ENCODE assay signal across 19 cellular contexts in the genomic region with DNA sequence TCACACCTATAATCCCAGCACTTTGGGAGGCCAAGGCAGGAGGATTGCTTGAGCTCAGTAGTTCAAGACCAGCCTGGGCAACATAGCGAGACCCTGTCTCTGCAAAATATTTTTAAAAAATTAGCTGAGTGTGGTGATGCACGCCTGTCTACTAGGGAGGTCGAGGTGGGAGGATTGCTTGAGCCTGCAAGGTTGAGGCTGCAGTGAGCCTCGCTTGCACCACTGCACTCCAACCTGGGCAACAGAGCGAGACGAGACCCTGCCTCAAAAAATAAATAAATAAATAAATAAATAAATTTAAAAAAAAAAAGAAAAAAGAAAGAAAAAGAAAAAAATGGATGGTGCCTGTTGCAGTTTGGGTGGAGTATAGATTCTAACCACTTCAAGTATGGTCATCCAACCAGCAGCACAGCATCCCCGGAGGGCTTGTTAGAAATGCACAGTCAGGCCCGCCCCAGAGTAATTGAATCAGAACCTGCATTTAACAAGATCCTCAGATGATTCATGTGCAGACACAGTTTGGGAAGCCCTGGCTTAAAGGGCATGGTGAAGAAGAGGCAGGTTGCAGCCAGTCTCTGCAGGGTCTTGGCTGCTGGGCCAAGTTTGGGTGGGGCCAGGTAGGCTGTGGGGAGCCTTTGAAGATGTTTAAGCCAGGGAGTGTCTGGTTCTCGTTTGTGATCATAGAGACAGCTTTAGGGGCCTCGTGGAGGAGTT. TPM values are rescaled to one million over a fixed set of nuclear protein-coding genes. Genes with fewer than 3 reads are reported as not detected.
DNase-seq lines count a peak whose midpoint lies in the region; ATAC-seq, FAIRE-seq and TF ChIP-seq lines count a peak whose summit lies in the region.
"Had no signal": no experiment of that assay in that cellular context is flagged by ENCODE, and none has a peak within 500 bp of the region (broad histone marks: within the 10 kb centered on the region; RNA-seq: fewer than 3 reads in every experiment).

No MANE protein-coding gene starts in this region.

- no peaks in the 10 kb centered on the region for H3K9me3 Mint-ChIP-seq in activated naive CD8-positive, alpha-beta T cell treated with anti-CD3 and anti-CD28 coated beads, Interleukin-2, amount 50 U/mL, for 24 hours
- no peaks in the 10 kb centered on the region for H3K9me3 Mint-ChIP-seq in activated naive CD8-positive, alpha-beta T cell treated with anti-CD3 and anti-CD28 coated beads for 36 hours
- H3K9me3 Mint-ChIP-seq: nephron had no signal

- no peak overlapping the region for H3K27ac Mint-ChIP-seq in activated naive CD8-positive, alpha-beta T cell treated with anti-CD3 and anti-CD28 coated beads, Interleukin-2, amount 50 U/mL, for 24 hours
- no peak overlapping the region for H3K27ac Mint-ChIP-seq in activated naive CD8-positive, alpha-beta T cell treated with anti-CD3 and anti-CD28 coated beads for 36 hours

- H3K27me3 Mint-ChIP-seq in activated naive CD8-positive, alpha-beta T cell treated with anti-CD3 and anti-CD28 coated beads, Interleukin-2, amount 50 U/mL, for 24 hours: no peaks in the 10 kb centered on the region
- no peaks in the 10 kb centered on the region for H3K27me3 Mint-ChIP-seq in activated naive CD8-positive, alpha-beta T cell treated with anti-CD3 and anti-CD28 coated beads for 36 hours

- no peak for DNase-seq in activated naive CD8-positive, alpha-beta T cell treated with anti-CD3 and anti-CD28 coated beads, Interleukin-2, amount 50 U/mL, for 24 hours
- no peak for DNase-seq in activated naive CD8-positive, alpha-beta T cell treated with anti-CD3 and anti-CD28 coated beads for 36 hours
- peak; percentile 58 for DNase-seq in fibroblast of the aortic adventitia (ENCODE audit: low read depth)
- DNase-seq in urothelium cell line (ENCODE audit: low spot score): no peak
- DNase-seq in effector CD4-positive, alpha-beta T cell: no peak
- DNase-seq in HT-29 (ENCODE audit: low spot score): no peak
- DNase-seq: activated CD4-positive, alpha-beta T cell treated with anti-CD3 and anti-CD28 coated beads, Interleukin-2, amount 50 U/mL, for 48 hours; amygdala; MG63; NCI-H2107; retina; stimulated activated CD4-positive, alpha-beta T cell treated with anti-CD3 and anti-CD28 coated beads, Interleukin-1b, Interleukin-23, amount 100 ng/mL, for 48 hours had no signal

- TF ChIP-seq CTCF in fibroblast of the aortic adventitia (IDR thresholded peaks at IDR 0.05; ENCODE audit: insufficient read depth, low read length): peak; percentile 9

- H3K36me3 Mint-ChIP-seq in activated naive CD8-positive, alpha-beta T cell treated with anti-CD3 and anti-CD28 coated beads, Interleukin-2, amount 50 U/mL, for 24 hours (ENCODE audit: low read depth): no peaks in the 10 kb centered on the region
- no peaks in the 10 kb centered on the region for H3K36me3 Mint-ChIP-seq in activated naive CD8-positive, alpha-beta T cell treated with anti-CD3 and anti-CD28 coated beads for 36 hours

- H3K4me1 Mint-ChIP-seq in activated naive CD8-positive, alpha-beta T cell treated with anti-CD3 and anti-CD28 coated beads, Interleukin-2, amount 50 U/mL, for 24 hours: peaks cover 7% of the 10 kb centered on the region
- peaks cover 9% of the 10 kb centered on the region for H3K4me1 Mint-ChIP-seq in activated naive CD8-positive, alpha-beta T cell treated with anti-CD3 and anti-CD28 coated beads for 36 hours
- H3K4me1 Mint-ChIP-seq: nephron had no signal

- ATAC-seq in activated naive CD8-positive, alpha-beta T cell treated with anti-CD3 and anti-CD28 coated beads, Interleukin-2, amount 50 U/mL, for 24 hours: peak; percentile 51
- ATAC-seq in SK-N-SH treated with all-trans-retinoic acid at 6 μM for 48 hours (peak; percentile 41), HG03135 (IDR thresholded peaks at IDR 0.05; ENCODE audit: unreplicated experiment) (no peak)

- no peak overlapping the region for H3K4me3 Mint-ChIP-seq in activated naive CD8-positive, alpha-beta T cell treated with anti-CD3 and anti-CD28 coated beads, Interleukin-2, amount 50 U/mL, for 24 hours
- no peak overlapping the region for H3K4me3 Mint-ChIP-seq in activated naive CD8-positive, alpha-beta T cell treated with anti-CD3 and anti-CD28 coated beads for 36 hours
- H3K4me3 Mint-ChIP-seq: nephron had no signal

- H3K4me3 ChIP-seq in fibroblast of the aortic adventitia (ENCODE audit: low read depth, low read length): no peak overlapping the region
- H3K4me3 ChIP-seq: esophagus muscularis mucosa, MG63, SK-N-MC, thoracic aorta had no signal

- peak; percentile 71 for FAIRE-seq in urothelium cell line (lab: Jason Lieb, UNC)
- FAIRE-seq: colon had no signal

TF ChIP-seq in SK-N-SH treated with all-trans-retinoic acid at 6 μM for 48 hours, 23 proteins besides CTCF, POLR2A, EP300 and RAD21:
- no peak for TF ChIP-seq CSDC2 (CRISPR knock-in tag; IDR thresholded peaks at IDR 0.05)
- TF ChIP-seq ZNF8 (CRISPR knock-in tag; IDR thresholded peaks at IDR 0.05): no peak
- no peak for TF ChIP-seq ZC3H10 (CRISPR knock-in tag; IDR thresholded peaks at IDR 0.05)
- TF ChIP-seq ARNTL (CRISPR knock-in tag; IDR thresholded peaks at IDR 0.05; ENCODE audit: borderline replicate concordance, low read depth): no peak
- no peak for TF ChIP-seq TSHZ2 (CRISPR knock-in tag; IDR thresholded peaks at IDR 0.05)
- TF ChIP-seq, protein P1, sequence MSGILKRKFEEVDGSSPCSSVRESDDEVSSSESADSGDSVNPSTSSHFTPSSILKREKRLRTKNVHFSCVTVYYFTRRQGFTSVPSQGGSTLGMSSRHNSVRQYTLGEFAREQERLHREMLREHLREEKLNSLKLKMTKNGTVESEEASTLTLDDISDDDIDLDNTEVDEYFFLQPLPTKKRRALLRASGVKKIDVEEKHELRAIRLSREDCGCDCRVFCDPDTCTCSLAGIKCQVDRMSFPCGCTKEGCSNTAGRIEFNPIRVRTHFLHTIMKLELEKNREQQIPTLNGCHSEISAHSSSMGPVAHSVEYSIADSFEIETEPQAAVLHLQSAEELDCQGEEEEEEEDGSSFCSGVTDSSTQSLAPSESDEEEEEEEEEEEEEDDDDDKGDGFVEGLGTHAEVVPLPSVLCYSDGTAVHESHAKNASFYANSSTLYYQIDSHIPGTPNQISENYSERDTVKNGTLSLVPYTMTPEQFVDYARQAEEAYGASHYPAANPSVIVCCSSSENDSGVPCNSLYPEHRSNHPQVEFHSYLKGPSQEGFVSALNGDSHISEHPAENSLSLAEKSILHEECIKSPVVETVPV (CRISPR knock-in tag; IDR thresholded peaks at IDR 0.05): no peak
- no peak for TF ChIP-seq ZFP30 (CRISPR knock-in tag; IDR thresholded peaks at IDR 0.05)
- TF ChIP-seq BACH2 (CRISPR knock-in tag; IDR thresholded peaks at IDR 0.05; ENCODE audit: borderline replicate concordance): no peak
- TF ChIP-seq ZNF565 (CRISPR knock-in tag; conservative IDR thresholded peaks at IDR 0.05; ENCODE audit: low read depth): no peak
- TF ChIP-seq SNAI2 (CRISPR knock-in tag; IDR thresholded peaks at IDR 0.05): no peak
- TF ChIP-seq ESRRG (CRISPR knock-in tag; IDR thresholded peaks at IDR 0.05): no peak
- no peak for TF ChIP-seq PPARA (CRISPR knock-in tag; IDR thresholded peaks at IDR 0.05; ENCODE audit: borderline replicate concordance)
- TF ChIP-seq OSR1 (CRISPR knock-in tag; IDR thresholded peaks at IDR 0.05): no peak
- TF ChIP-seq GLIS3 (CRISPR knock-in tag; IDR thresholded peaks at IDR 0.05): no peak
- no peak for TF ChIP-seq ZFP3 (CRISPR knock-in tag; IDR thresholded peaks at IDR 0.05)
- TF ChIP-seq TCF4 (CRISPR knock-in tag; IDR thresholded peaks at IDR 0.05; ENCODE audit: borderline replicate concordance): no peak
- TF ChIP-seq ISL1 (CRISPR knock-in tag; IDR thresholded peaks at IDR 0.05): no peak
- TF ChIP-seq POU6F1 (CRISPR knock-in tag; IDR thresholded peaks at IDR 0.05; ENCODE audit: borderline replicate concordance, low read depth): no peak
- TF ChIP-seq ZNF70 (CRISPR knock-in tag; IDR thresholded peaks at IDR 0.05): no peak

RNA-seq across cellular contexts. Expression of gene MRC2, which starts 40.8 kb away (rescaled TPM):
- 1 to 10 TPM; 5.1 to 5.8 TPM for total RNA-seq in activated naive CD8-positive, alpha-beta T cell treated with anti-CD3 and anti-CD28 coated beads for 36 hours
- total RNA-seq in fibroblast of the aortic adventitia (ENCODE audit: low replicate concordance): 170 and 245 TPM in 2 replicates
- total RNA-seq in HT-29 (2014; rRNA removed; shearing (Covaris generic)): 2.4 and 2.8 TPM in 2 replicates

Comparison
In these comparisons a context has a peak if more than half of its experiments do, and no peak if none do; other contexts are left out.
1. RNA of gene MRC2, which starts 40.8 kb away (total RNA-seq): 170 to 245 TPM in fibroblast of the aortic adventitia; 5.1 to 5.8 TPM in activated naive CD8-positive, alpha-beta T cell treated with anti-CD3 and anti-CD28 coated beads for 36 hours and 2.4 to 2.8 TPM in HT-29; every median in the first group is over 10 times any median in the second.